ENCODE assay signal across 24 cellular contexts in the genomic region with DNA sequence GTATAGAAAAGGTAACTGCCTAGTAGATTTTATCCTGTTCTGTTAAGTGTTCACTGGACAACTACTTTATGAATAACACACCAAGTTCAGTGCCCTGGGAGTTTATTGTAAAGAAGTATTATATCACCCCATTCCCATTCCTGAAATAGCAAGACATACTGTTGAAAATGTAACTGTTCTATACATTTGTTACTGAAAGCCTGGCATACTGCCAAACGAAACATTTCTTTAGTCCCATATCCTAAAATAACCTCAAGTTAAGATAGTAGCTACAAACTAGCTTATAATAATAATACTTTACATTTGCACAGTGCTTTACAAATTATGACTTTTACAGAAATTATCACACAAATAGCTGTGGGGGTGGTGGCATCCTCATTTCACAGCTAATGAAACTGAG. TPM values are rescaled to one million over a fixed set of nuclear protein-coding genes. Genes with fewer than 3 reads are reported as not detected.
"Had no signal": no experiment of that assay in that cellular context is flagged by ENCODE, and none has a peak within 500 bp of the region (broad histone marks: within the 10 kb centered on the region; RNA-seq: fewer than 3 reads in every experiment).

No MANE protein-coding gene starts in this region.

- H3K4me3 ChIP-seq: dorsolateral prefrontal cortex, psoas muscle, spleen, stomach, thoracic aorta, transverse colon had no signal

- H3K9me3 Mint-ChIP-seq: naive thymus-derived CD4-positive, alpha-beta T cell; nephron progenitor cell; stimulated activated naive B cell treated with anti-CD40 and anti-IgM and Interleukin-4, amounts not matched to agents 10 μg/mL and 1 μg/mL and 100 μg/mL, for 72 hours had no signal

- H3K27ac Mint-ChIP-seq: naive thymus-derived CD4-positive, alpha-beta T cell; nephron progenitor cell; stimulated activated naive B cell treated with anti-CD40 and anti-IgM and Interleukin-4, amounts not matched to agents 10 μg/mL and 1 μg/mL and 100 μg/mL, for 72 hours had no signal

- H3K36me3 Mint-ChIP-seq: naive thymus-derived CD4-positive, alpha-beta T cell had no signal

- H3K27ac ChIP-seq: dorsolateral prefrontal cortex, foreskin keratinocyte, psoas muscle, spleen, stomach, thoracic aorta, transverse colon had no signal

- ATAC-seq: esophagus mucosa; foreskin keratinocyte; left colon; naive thymus-derived CD4-positive, alpha-beta T cell; psoas muscle; sciatic nerve; stimulated activated naive B cell treated with anti-CD40 and anti-IgM and Interleukin-4, amounts not matched to agents 10 μg/mL and 1 μg/mL and 100 μg/mL, for 72 hours had no signal

- H3K4me1 Mint-ChIP-seq: naive thymus-derived CD4-positive, alpha-beta T cell; nephron progenitor cell; stimulated activated naive B cell treated with anti-CD40 and anti-IgM and Interleukin-4, amounts not matched to agents 10 μg/mL and 1 μg/mL and 100 μg/mL, for 72 hours had no signal

- H3K4me1 ChIP-seq: foreskin keratinocyte, psoas muscle, spleen, stomach, transverse colon had no signal

- DNase-seq: cortex of kidney; dorsolateral prefrontal cortex; effector CD8-positive, alpha-beta T cell; foreskin keratinocyte; head of caudate nucleus; hippocampal formation; left colon; mammary epithelial cell; naive thymus-derived CD4-positive, alpha-beta T cell; nephron progenitor cell; psoas muscle; retina; spleen; stimulated activated CD4-positive, alpha-beta T cell treated with anti-CD3 and anti-CD28 coated beads, Interleukin-15, amount 100 ng/mL, for 24 hours; stimulated activated CD4-positive, alpha-beta T cell treated with anti-CD3 and anti-CD28 coated beads, Interleukin-1b, Interleukin-23, amount 100 ng/mL, for 48 hours; stimulated activated CD4-positive, alpha-beta T cell treated with anti-CD3 and anti-CD28 coated beads, Interleukin-4, amount 100 ng/mL, for 24 hours; stimulated activated naive B cell treated with anti-CD40 and anti-IgM and Interleukin-4, amounts not matched to agents 10 μg/mL and 1 μg/mL and 100 μg/mL, for 72 hours; stomach; substantia nigra; transverse colon had no signal

- H3K4me3 Mint-ChIP-seq: naive thymus-derived CD4-positive, alpha-beta T cell; nephron progenitor cell; stimulated activated naive B cell treated with anti-CD40 and anti-IgM and Interleukin-4, amounts not matched to agents 10 μg/mL and 1 μg/mL and 100 μg/mL, for 72 hours had no signal

- H3K27me3 ChIP-seq: dorsolateral prefrontal cortex, foreskin keratinocyte, spleen, stomach, transverse colon had no signal

- H3K27me3 Mint-ChIP-seq: stimulated activated naive B cell treated with anti-CD40 and anti-IgM and Interleukin-4, amounts not matched to agents 10 μg/mL and 1 μg/mL and 100 μg/mL, for 72 hours had no signal

- H3K9me3 ChIP-seq: psoas muscle, spleen, stomach, thoracic aorta, transverse colon had no signal

- H3K36me3 ChIP-seq: spleen, stomach, thoracic aorta, transverse colon had no signal

RNA-seq across cellular contexts. Expression of gene SPDYA, which starts 25.2 kb away (rescaled TPM):
- total RNA-seq: kidney epithelial cell had no signal
- polyA plus RNA-seq: naive thymus-derived CD4-positive, alpha-beta T cell had no signal
